ENCODE assay signal across 15 cellular contexts in genomic region chr4:41006141-41006540, GRCh38.
DNase-seq lines count a peak whose midpoint lies in the region; ATAC-seq and TF ChIP-seq lines count a peak whose summit lies in the region.
"Had no signal": no experiment of that assay in that cellular context is flagged by ENCODE, and none has a peak within 500 bp of the region (broad histone marks: within the 10 kb centered on the region; RNA-seq: fewer than 3 reads in every experiment).

No MANE protein-coding gene starts in this region.

- H3K9me3 ChIP-seq in SK-N-SH, result no peaks in the 10 kb centered on the region
- H3K9me3 ChIP-seq: SJSA1 had no signal

- ATAC-seq in esophagus mucosa, result peak; percentile 42
- ATAC-seq: Panc1 had no signal

- H3K9me3 Mint-ChIP-seq in osteocyte (ENCODE audit: unreplicated experiment) (peaks cover 2% of the 10 kb centered on the region), nephron progenitor cell (no peaks in the 10 kb centered on the region)

- H3F3A ChIP-seq in SK-N-SH (replicated peaks; ENCODE audit: insufficient read depth), result peaks cover 17% of the 10 kb centered on the region

- H3K4me1 ChIP-seq in SK-N-SH (ENCODE audit: control insufficient read depth in 1 of 2, insufficient read depth in 2 of 2, low read depth in 1 of 2, low read length in 1 of 2), result no peaks in the 10 kb centered on the region
- H3K4me1 ChIP-seq: SJSA1 had no signal

- no peak for TF ChIP-seq CTCF in SK-N-SH (IDR thresholded peaks at IDR 0.05)
- TF ChIP-seq CTCF in osteocyte (IDR thresholded peaks at IDR 0.05), result no peak
- TF ChIP-seq CTCF in GM20000 (IDR thresholded peaks at IDR 0.05; ENCODE audit: extremely low read depth, missing control alignments), result no peak
- TF ChIP-seq CTCF in nephron progenitor cell (IDR thresholded peaks at IDR 0.05), result no peak

- peak; percentile 51 for DNase-seq in GM03348 (ENCODE audit: low spot score)
- DNase-seq in SK-N-SH, result no peak
- DNase-seq in osteocyte (ENCODE audit: extremely low spot score, unreplicated experiment), result no peak
- DNase-seq in GM20000 (ENCODE audit: low spot score), result no peak
- DNase-seq in nephron progenitor cell, result no peak
- no peak for DNase-seq in activated gamma-delta T cell (lab: John Stamatoyannopoulos, UW)
- DNase-seq: C1 segment of cervical spinal cord, MM.1S, NCI-H1092, NCI-H1436 treated with DMSO at 0.1 percent for 48 hours, NCI-H2029 treated with DMSO at 0.1 percent for 48 hours, SW 1271 had no signal

- H3K36me3 ChIP-seq in SK-N-SH (replicated peaks in 1 of 2; ENCODE audit: control insufficient read depth in 1 of 2, insufficient read depth in 2 of 2, low read length in 1 of 2), result peaks cover 0 to 14% of the 10 kb centered on the region in 2 experiments
- H3K36me3 ChIP-seq: SJSA1 had no signal

- H3K27ac ChIP-seq in SK-N-SH (ENCODE audit: low read depth in 2 of 2, low read length in 1 of 2), result peak overlapping the region in 1 of 2 experiments; percentile 28; a peak in 2 of 4 replicates
- H3K27ac ChIP-seq: SJSA1 had no signal

- WGBS in SK-N-SH (ENCODE audit: low lambda C conversion rate), result 87% methylated on average over 4 of the region's 4 CpGs

- H3K4me1 Mint-ChIP-seq in osteocyte (ENCODE audit: unreplicated experiment) (peaks cover 34% of the 10 kb centered on the region), nephron progenitor cell (no peaks in the 10 kb centered on the region)

- H3K4me3 ChIP-seq in SK-N-SH (ENCODE audit: low read depth in 2 of 2, low read length in 1 of 2), result no peak overlapping the region
- H3K4me3 ChIP-seq: SJSA1 had no signal

- no peaks in the 10 kb centered on the region for H3K27me3 Mint-ChIP-seq in osteocyte (ENCODE audit: unreplicated experiment)
- H3K27me3 Mint-ChIP-seq in nephron progenitor cell (ENCODE audit: low read depth, poor library complexity), result no peaks in the 10 kb centered on the region

- H3K36me3 Mint-ChIP-seq in osteocyte (ENCODE audit: unreplicated experiment), result peaks cover 1% of the 10 kb centered on the region
- H3K36me3 Mint-ChIP-seq in nephron progenitor cell (ENCODE audit: low read depth), result peaks cover 14% of the 10 kb centered on the region

- H3K27ac Mint-ChIP-seq in osteocyte (ENCODE audit: unreplicated experiment), result peak overlapping the region; percentile 4
- H3K27ac Mint-ChIP-seq in nephron progenitor cell, result no peak overlapping the region

- no peaks in the 10 kb centered on the region for H3K9me2 ChIP-seq in SK-N-SH

- POLR2A ChIA-PET in SK-N-SH (lab: Yijun Ruan, JAX), result no interaction called here

- H3K4me3 Mint-ChIP-seq in osteocyte (ENCODE audit: unreplicated experiment), result no peak overlapping the region
- H3K4me3 Mint-ChIP-seq in nephron progenitor cell, result no peak overlapping the region

- no peak overlapping the region for H3K9ac ChIP-seq in SK-N-SH

- no peak overlapping the region for H2AFZ ChIP-seq in SK-N-SH (ENCODE audit: low read depth)

- CTCF ChIA-PET in SK-N-SH (lab: Yijun Ruan, JAX), result no interaction called here

- TF ChIP-seq EP300 in SK-N-SH (IDR thresholded peaks at IDR 0.05; ENCODE audit: borderline replicate concordance in 1 of 2, low read depth in 1 of 2, low read length in 1 of 2), result no peak

- peaks cover 83% of the 10 kb centered on the region; the same call in 1 of the 2 replicates for H3K79me2 ChIP-seq in SK-N-SH (ENCODE audit: insufficient read depth)

- TF ChIP-seq RAD21 in SK-N-SH (IDR thresholded peaks at IDR 0.05; ENCODE audit: low read length), result no peak

- H3K4me2 ChIP-seq in SK-N-SH, result no peak overlapping the region

- H3K27me3 ChIP-seq in SK-N-SH (ENCODE audit: insufficient read depth), result no peaks in the 10 kb centered on the region
- H3K27me3 ChIP-seq: SJSA1 had no signal

- H4K20me1 ChIP-seq in SK-N-SH (ENCODE audit: insufficient read depth), result no peaks in the 10 kb centered on the region

TF ChIP-seq in SK-N-SH, 30 proteins besides CTCF, POLR2A, EP300 and RAD21:
- TF ChIP-seq NRF1 (IDR thresholded peaks at IDR 0.05; ENCODE audit: low read depth, low read length) (no peak), FOSL2 (IDR thresholded peaks at IDR 0.05; ENCODE audit: borderline replicate concordance, low read depth) (peak; percentile 18; the same call in 1 of the 2 replicates), TAF1 (IDR thresholded peaks at IDR 0.05; ENCODE audit: borderline replicate concordance, low read depth, low read length) (no peak), USF2 (IDR thresholded peaks at IDR 0.05; ENCODE audit: borderline replicate concordance, low read depth, low read length) (no peak), RFX5 (IDR thresholded peaks at IDR 0.05; ENCODE audit: low read length) (no peak), CHD2 (IDR thresholded peaks at IDR 0.05; ENCODE audit: low read length, partially characterized antibody) (no peak), FOXM1 (IDR thresholded peaks at IDR 0.05; ENCODE audit: low read depth) (no peak), TCF12 (IDR thresholded peaks at IDR 0.05) (peak; percentile 42), YY1 (IDR thresholded peaks at IDR 0.05; ENCODE audit: low read depth) (no peak), PBX3 (IDR thresholded peaks at IDR 0.05) (peak; percentile 57), MAX (IDR thresholded peaks at IDR 0.05; ENCODE audit: low read depth) (no peak), ELF1 (IDR thresholded peaks at IDR 0.05) (no peak), MEF2A (IDR thresholded peaks at IDR 0.05; ENCODE audit: borderline replicate concordance, low read depth) (no peak), SIN3A (IDR thresholded peaks at IDR 0.05; ENCODE audit: borderline replicate concordance, low read depth, low read length) (no peak), JUND (IDR thresholded peaks at IDR 0.05) (peak; percentile 24; the same call in 1 of the 2 replicates)
